Comparison of ENCODE assay signal across 8 cellular contexts in the genomic region with DNA sequence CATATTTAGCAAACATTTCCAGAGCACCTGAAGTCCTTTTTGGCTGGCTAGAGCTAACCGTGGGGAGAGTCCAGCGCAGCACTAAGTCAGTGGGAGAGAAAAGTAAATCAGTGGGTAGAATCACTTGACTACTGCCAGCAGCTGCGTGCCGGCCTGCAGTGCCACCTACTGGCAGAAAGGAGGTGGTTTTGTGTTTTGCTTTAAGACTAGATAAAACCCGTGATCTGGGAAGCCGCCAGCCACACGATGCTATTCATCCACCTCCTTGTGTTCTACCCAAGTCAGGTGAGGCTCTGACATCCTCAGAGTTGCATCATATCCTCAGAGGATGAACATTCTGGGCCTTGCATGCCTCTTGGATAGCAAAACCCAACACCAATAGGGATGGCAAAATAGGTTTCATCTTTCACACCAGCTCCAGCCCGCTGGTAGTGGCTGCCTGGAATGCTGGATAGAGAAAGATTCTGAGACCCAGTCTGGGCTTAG. TPM values are rescaled to one million over a fixed set of nuclear protein-coding genes. Genes with fewer than 3 reads are reported as not detected.
A peak's percentile ranks its signal among the peaks of the same experiment; 100 is the strongest.
DNase-seq lines count a peak whose midpoint lies in the region; ATAC-seq, FAIRE-seq and TF ChIP-seq lines count a peak whose summit lies in the region.

No MANE protein-coding gene starts in this region.

- H3K27me3 Mint-ChIP-seq in astrocyte (ENCODE audit: low read depth, unreplicated experiment), result peaks cover 64% of the 10 kb centered on the region

- ATAC-seq in HG02973 (IDR thresholded peaks at IDR 0.05; ENCODE audit: unreplicated experiment), result no peak
- ATAC-seq in GM21423 (IDR thresholded peaks at IDR 0.05; ENCODE audit: unreplicated experiment), result no peak

- no peaks in the 10 kb centered on the region for H3K36me3 Mint-ChIP-seq in astrocyte (ENCODE audit: low read depth, unreplicated experiment)

- FAIRE-seq in astrocyte (lab: Jason Lieb, UNC), result no peak

- DNase-seq in NCI-H146 treated with DMSO at 0.1 percent for 48 hours (lab: John Stamatoyannopoulos, UW; ENCODE audit: unreplicated experiment) (peak; percentile 10), T-helper 22 cell (ENCODE audit: low read depth) (peak; percentile 31), astrocyte (ENCODE audit: low read depth) (peak; percentile 41), hippocampal formation (lab: John Stamatoyannopoulos, UW) (peak; percentile 49 to 55)

- H3K4me3 Mint-ChIP-seq in astrocyte (ENCODE audit: unreplicated experiment), result no peak overlapping the region

- H3K9me3 ChIP-seq in astrocyte (ENCODE audit: insufficient read depth, low read depth, low read length) (no peaks in the 10 kb centered on the region), skeletal muscle satellite cell (replicated peaks; ENCODE audit: low read length) (no peaks in the 10 kb centered on the region)

- no peaks in the 10 kb centered on the region for H3K79me2 ChIP-seq in astrocyte (ENCODE audit: insufficient read depth, low read length)

- no peak overlapping the region for H3K27ac Mint-ChIP-seq in astrocyte (ENCODE audit: unreplicated experiment)

- TF ChIP-seq CTCF in GM12874 (IDR thresholded peaks at IDR 0.05; ENCODE audit: insufficient read depth, low read depth, low read length) (peak; percentile 85), astrocyte (IDR thresholded peaks at IDR 0.05; ENCODE audit: insufficient read depth, low read depth, low read length) (peak; percentile 87)

- H3K9ac ChIP-seq in astrocyte (ENCODE audit: low read length) (no peak overlapping the region), skeletal muscle satellite cell (ENCODE audit: low read depth, low read length) (no peak overlapping the region)

- peaks cover 20% of the 10 kb centered on the region for H3K27me3 ChIP-seq in astrocyte (ENCODE audit: insufficient read depth, low read length)
- H3K27me3 ChIP-seq in skeletal muscle satellite cell (ENCODE audit: control insufficient read depth, insufficient read depth, low read length), result peaks cover 33% of the 10 kb centered on the region

- H3K4me3 ChIP-seq in astrocyte (ENCODE audit: insufficient read depth, low read depth, low read length) (no peak overlapping the region), skeletal muscle satellite cell (ENCODE audit: low read length) (no peak overlapping the region)

- peaks cover 8% of the 10 kb centered on the region for H3K4me1 Mint-ChIP-seq in astrocyte (ENCODE audit: low read depth, unreplicated experiment)

- H3K36me3 ChIP-seq in astrocyte (ENCODE audit: insufficient read depth, low read length), result no peaks in the 10 kb centered on the region
- no peaks in the 10 kb centered on the region for H3K36me3 ChIP-seq in skeletal muscle satellite cell (ENCODE audit: insufficient read depth, low read length)

- H3K4me2 ChIP-seq in astrocyte (ENCODE audit: low read length) (peak overlapping the region; percentile 33), skeletal muscle satellite cell (ENCODE audit: low read length) (peak overlapping the region; percentile 58)

- H3K27ac ChIP-seq in astrocyte (ENCODE audit: low read depth, low read length), result no peak overlapping the region

- peak overlapping the region; percentile 51 for H2AFZ ChIP-seq in astrocyte (ENCODE audit: low read depth, low read length)

- no peaks in the 10 kb centered on the region for H3K4me1 ChIP-seq in astrocyte (ENCODE audit: insufficient read depth, low read length)
- peaks cover 11% of the 10 kb centered on the region for H3K4me1 ChIP-seq in skeletal muscle satellite cell (ENCODE audit: control insufficient read depth, insufficient read depth, low read length)

- H3K9me3 Mint-ChIP-seq in astrocyte (ENCODE audit: unreplicated experiment), result no peaks in the 10 kb centered on the region

- H4K20me1 ChIP-seq in astrocyte (ENCODE audit: insufficient read depth, low read length), result no peaks in the 10 kb centered on the region

RNA-seq across cellular contexts. Expression of gene HEYL, which starts 14.1 kb away (rescaled TPM):
- 1.1 and 3.1 TPM in 2 replicates for total RNA-seq in astrocyte
- total RNA-seq in skeletal muscle satellite cell (2012; rRNA removed), result under 0.01 and 1.3 TPM in 2 replicates

RNA-seq across cellular contexts. Expression of gene NT5C1A, which starts 18.3 kb away (rescaled TPM):
- total RNA-seq in astrocyte, result 0.20 TPM in 1 of 2 replicates, not detected in the other
- total RNA-seq in skeletal muscle satellite cell (2012; rRNA removed), result not detected in 2 replicates

RNA-seq across cellular contexts. Expression of gene HPCAL4, which starts 37.6 kb away (rescaled TPM):
- 0.07 and 0.20 TPM in 2 replicates for total RNA-seq in astrocyte
- not detected in 2 replicates for total RNA-seq in skeletal muscle satellite cell (2012; rRNA removed)
